In genomic region chr6:108702106-108702851, GRCh38 we compare ENCODE assay signal across 29 cellular contexts.
"Had no signal": no experiment of that assay in that cellular context is flagged by ENCODE, and none has a peak within 500 bp of the region (broad histone marks: within the 10 kb centered on the region; RNA-seq: fewer than 3 reads in every experiment).

No MANE protein-coding gene starts in this region.

- H3K36me3 Mint-ChIP-seq: neural progenitor cell had no signal

- H3K4me1 ChIP-seq: colonic mucosa, foreskin keratinocyte, parathyroid adenoma, testis, uterus had no signal

- H3K36me3 ChIP-seq: colonic mucosa, heart right ventricle, lower lobe of right lung, upper lobe of left lung, uterus had no signal

- DNase-seq: colonic mucosa; effector CD8-positive, alpha-beta T cell; endodermal cell; foreskin keratinocyte; glutamatergic neuron; heart right ventricle; hippocampal formation; islet precursor cell; kidney glomerular epithelial cell; left colon; left ventricle myocardium inferior; lower lobe of right lung; stimulated activated CD4-positive, alpha-beta T cell treated with anti-CD3 and anti-CD28 coated beads, Interleukin-2, amount 100 ng/mL, for 24 hours; stimulated activated CD4-positive, alpha-beta T cell treated with anti-CD3 and anti-CD28 coated beads, Interleukin-4, amount 100 ng/mL, for 24 hours; stimulated activated naive CD8-positive, alpha-beta T cell treated with anti-CD3 and anti-CD28 coated beads, Interleukin-15, Interleukin-2, amounts not matched to agents 100 U/mL and 50 U/mL, for 24 hours; substantia nigra; testis; upper lobe of left lung; uterus had no signal

- H3K27ac ChIP-seq: colonic mucosa, epithelial cell of prostate, foreskin keratinocyte, heart right ventricle, left ventricle myocardium inferior, lower lobe of right lung, neural progenitor cell, parathyroid adenoma, testis, tibial nerve, upper lobe of left lung, uterus had no signal

- H3K27me3 Mint-ChIP-seq: dendritic cell treated with granulocyte-macrophage colony-stimulating factor and Interleukin-4, amounts not matched to agents 40 ng/mL and 50 ng/mL, for 4 days; progenitor cell of endocrine pancreas; stimulated activated memory B cell treated with anti-CD40 and anti-IgM and Interleukin-4, amounts not matched to agents 10 μg/mL and 1 μg/mL and 100 μg/mL, for 72 hours had no signal

- H3K27me3 ChIP-seq: colonic mucosa, foreskin keratinocyte, heart right ventricle, neural progenitor cell, testis, tibial nerve, upper lobe of left lung, uterus had no signal

- H3K27ac Mint-ChIP-seq: dendritic cell treated with granulocyte-macrophage colony-stimulating factor and Interleukin-4, amounts not matched to agents 40 ng/mL and 50 ng/mL, for 4 days; endodermal cell; neural progenitor cell; progenitor cell of endocrine pancreas; stimulated activated memory B cell treated with anti-CD40 and anti-IgM and Interleukin-4, amounts not matched to agents 10 μg/mL and 1 μg/mL and 100 μg/mL, for 72 hours had no signal

- H3K9me3 ChIP-seq: colonic mucosa, testis had no signal

- H3K4me3 Mint-ChIP-seq: dendritic cell treated with granulocyte-macrophage colony-stimulating factor and Interleukin-4, amounts not matched to agents 40 ng/mL and 50 ng/mL, for 4 days; endodermal cell; nephron; neural progenitor cell; stimulated activated memory B cell treated with anti-CD40 and anti-IgM and Interleukin-4, amounts not matched to agents 10 μg/mL and 1 μg/mL and 100 μg/mL, for 72 hours had no signal

- ATAC-seq: esophagus mucosa; foreskin keratinocyte; heart right ventricle; left colon; lower lobe of right lung; sciatic nerve; stimulated activated memory B cell treated with anti-CD40 and anti-IgM and Interleukin-4, amounts not matched to agents 10 μg/mL and 1 μg/mL and 100 μg/mL, for 72 hours; stimulated activated naive CD8-positive, alpha-beta T cell treated with anti-CD3 and anti-CD28 coated beads, Interleukin-15, Interleukin-2, amounts not matched to agents 100 U/mL and 50 U/mL, for 24 hours had no signal

- H3K4me1 Mint-ChIP-seq: stimulated activated memory B cell treated with anti-CD40 and anti-IgM and Interleukin-4, amounts not matched to agents 10 μg/mL and 1 μg/mL and 100 μg/mL, for 72 hours had no signal

- H3K4me3 ChIP-seq: colonic mucosa, heart right ventricle, left ventricle myocardium inferior, lower lobe of right lung, neural progenitor cell, testis, tibial nerve, upper lobe of left lung, uterus had no signal
